In the genomic region with DNA sequence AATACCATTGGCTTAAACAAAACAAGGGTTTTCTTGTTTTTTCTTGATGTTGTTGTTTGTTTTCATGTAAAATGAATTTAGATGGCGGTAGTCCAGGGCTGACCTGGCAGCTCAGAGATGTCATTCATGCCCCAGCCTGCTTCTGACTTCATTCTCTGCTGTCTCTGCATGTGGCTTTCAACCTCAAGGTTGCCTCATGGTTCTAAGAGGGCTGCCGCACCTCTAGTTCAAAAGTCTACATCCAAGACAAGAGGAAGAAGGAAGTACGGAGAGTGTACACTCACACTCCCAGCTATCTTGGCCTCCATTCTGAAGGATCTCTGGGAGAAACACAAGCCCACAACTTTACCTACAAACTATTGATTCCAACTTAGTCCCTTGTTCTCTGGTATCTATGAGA, we compare ENCODE assay signal across 13 cellular contexts. TPM values are rescaled to one million over a fixed set of nuclear protein-coding genes. Genes with fewer than 3 reads are reported as not detected.
A peak's percentile ranks its signal among the peaks of the same experiment; 100 is the strongest.
DNase-seq lines count a peak whose midpoint lies in the region; ATAC-seq and TF ChIP-seq lines count a peak whose summit lies in the region.
"Had no signal": no experiment of that assay in that cellular context is flagged by ENCODE, and none has a peak within 500 bp of the region (broad histone marks: within the 10 kb centered on the region; RNA-seq: fewer than 3 reads in every experiment).

No MANE protein-coding gene starts in this region.

- no peaks in the 10 kb centered on the region for H3K9me3 ChIP-seq in tibial nerve
- H3K9me3 ChIP-seq: HAP-1 had no signal

- H3K4me3 Mint-ChIP-seq in activated T-cell treated with anti-CD3 and anti-CD28 coated beads, Interleukin-2, amount 50 U/mL, for 4 hours, result peak overlapping the region; percentile 96
- peak overlapping the region; percentile 99 for H3K4me3 Mint-ChIP-seq in activated T-helper 17 cell treated with anti-CD3 and anti-CD28 coated beads, Interleukin-2, amount 50 U/mL, for 72 hours

- H3K9me3 Mint-ChIP-seq in activated T-cell treated with anti-CD3 and anti-CD28 coated beads, Interleukin-2, amount 50 U/mL, for 4 hours, result peaks cover under 1% of the 10 kb centered on the region
- peaks cover 4% of the 10 kb centered on the region for H3K9me3 Mint-ChIP-seq in activated T-helper 17 cell treated with anti-CD3 and anti-CD28 coated beads, Interleukin-2, amount 50 U/mL, for 72 hours

- H3K27ac ChIP-seq in tibial nerve, result peak overlapping the region; percentile 85 to 92 (median 90)
- H3K27ac ChIP-seq: cardiac muscle cell had no signal

- WGBS in tibial nerve, 2 donors, result 73% methylated on average over 3 of the region's 3 CpGs

- TF ChIP-seq EP300 in tibial nerve (IDR thresholded peaks at IDR 0.05), result no peak

- ATAC-seq in activated T-cell treated with anti-CD3 and anti-CD28 coated beads, Interleukin-2, amount 50 U/mL, for 4 hours, result no peak
- ATAC-seq in activated T-helper 17 cell treated with anti-CD3 and anti-CD28 coated beads, Interleukin-2, amount 50 U/mL, for 72 hours (replicated peaks), result peak; percentile 21
- ATAC-seq in left colon (peak; percentile 45), Right ventricle myocardium superior (ENCODE audit: poor library complexity) (no peak)

- intact Hi-C loops in left colon (cut with DNase I, micrococcal nuclease) (no loop called here), Right ventricle myocardium superior (cut with DNase I) (no loop called here)

- H3K27me3 Mint-ChIP-seq in activated T-cell treated with anti-CD3 and anti-CD28 coated beads, Interleukin-2, amount 50 U/mL, for 4 hours (ENCODE audit: low read depth), result no peaks in the 10 kb centered on the region
- H3K27me3 Mint-ChIP-seq in activated T-helper 17 cell treated with anti-CD3 and anti-CD28 coated beads, Interleukin-2, amount 50 U/mL, for 72 hours, result no peaks in the 10 kb centered on the region

- peaks cover 3% of the 10 kb centered on the region for H3K36me3 Mint-ChIP-seq in activated T-cell treated with anti-CD3 and anti-CD28 coated beads, Interleukin-2, amount 50 U/mL, for 4 hours (ENCODE audit: insufficient read depth)
- peaks cover 25% of the 10 kb centered on the region for H3K36me3 Mint-ChIP-seq in activated T-helper 17 cell treated with anti-CD3 and anti-CD28 coated beads, Interleukin-2, amount 50 U/mL, for 72 hours (ENCODE audit: low read depth)

- H3K4me1 Mint-ChIP-seq in activated T-cell treated with anti-CD3 and anti-CD28 coated beads, Interleukin-2, amount 50 U/mL, for 4 hours (ENCODE audit: low read depth), result peaks cover 44% of the 10 kb centered on the region
- peaks cover 15% of the 10 kb centered on the region for H3K4me1 Mint-ChIP-seq in activated T-helper 17 cell treated with anti-CD3 and anti-CD28 coated beads, Interleukin-2, amount 50 U/mL, for 72 hours

- H3K27me3 ChIP-seq in tibial nerve, result no peaks in the 10 kb centered on the region
- H3K27me3 ChIP-seq: cardiac muscle cell had no signal

- H3K4me3 ChIP-seq in tibial nerve, result no peak overlapping the region
- H3K4me3 ChIP-seq: cardiac muscle cell had no signal

- TF ChIP-seq CTCF in tibial nerve (IDR thresholded peaks at IDR 0.05), result no peak

- no peak for DNase-seq in activated T-cell treated with anti-CD3 and anti-CD28 coated beads, Interleukin-2, amount 50 U/mL, for 4 hours
- DNase-seq in activated T-cell treated with anti-CD3 and anti-CD28 coated beads for 4 hours (no peak), left colon (no peak), tibial nerve (ENCODE audit: low spot score in 2 of 2) (no peak), AG08396 (ENCODE audit: low spot score) (no peak), Right ventricle myocardium superior (no peak), GF-D8 (lab: John Stamatoyannopoulos, UW) (no peak)
- DNase-seq: glutamatergic neuron, NCI-H1436 treated with DMSO at 0.1 percent for 48 hours, trophoblast cell had no signal

- peaks cover 0 to 1% (median 0%) of the 10 kb centered on the region in 3 donors for H3K36me3 ChIP-seq in tibial nerve
- H3K36me3 ChIP-seq: cardiac muscle cell, HAP-1 had no signal

- peak overlapping the region; percentile 98 for H3K27ac Mint-ChIP-seq in activated T-helper 17 cell treated with anti-CD3 and anti-CD28 coated beads, Interleukin-2, amount 50 U/mL, for 72 hours

- no peak for TF ChIP-seq POLR2A in tibial nerve (IDR thresholded peaks at IDR 0.05)

- peaks cover 0 to 27% (median 8%) of the 10 kb centered on the region in 4 donors for H3K4me1 ChIP-seq in tibial nerve

RNA-seq across cellular contexts. Expression of a gene that starts 1.2 kb away (rescaled TPM):
- total RNA-seq in activated T-cell treated with anti-CD3 and anti-CD28 coated beads, Interleukin-2, amount 50 U/mL, for 4 hours, result 10 to 100 TPM; 11.5 to 13.9 (median 11.8) TPM
- 10 to 100 TPM; 31.1 to 77.1 TPM for total RNA-seq in activated T-helper 17 cell treated with anti-CD3 and anti-CD28 coated beads, Interleukin-2, amount 50 U/mL, for 72 hours
- total RNA-seq in left colon (10 to 100 TPM; 14.9 TPM), tibial nerve (10 to 100 TPM in 3 of 4 donors, 1 to 10 TPM in 1; 9.4 to 27.8 (median 14.0) TPM), Right ventricle myocardium superior (9.1 TPM)

RNA-seq across cellular contexts. Expression of a gene that starts 18.6 kb away (rescaled TPM):
- 10 to 100 TPM; 12.1 to 15.9 (median 12.5) TPM for total RNA-seq in activated T-cell treated with anti-CD3 and anti-CD28 coated beads, Interleukin-2, amount 50 U/mL, for 4 hours
- 10 to 100 TPM; 26.1 to 36.3 TPM for total RNA-seq in activated T-helper 17 cell treated with anti-CD3 and anti-CD28 coated beads, Interleukin-2, amount 50 U/mL, for 72 hours
- total RNA-seq in left colon, result 10 to 100 TPM; 19.8 to 25.7 TPM
- total RNA-seq in tibial nerve, result 10 to 100 TPM; 15.7 to 29.0 (median 17.1) TPM
- total RNA-seq in Right ventricle myocardium superior, result 12.5 TPM

RNA-seq across cellular contexts. Expression of a gene that starts 37.1 kb away (rescaled TPM):
- total RNA-seq in activated T-cell treated with anti-CD3 and anti-CD28 coated beads, Interleukin-2, amount 50 U/mL, for 4 hours, result 10 to 100 TPM in 2 of 3 donors, 1 to 10 TPM in 1; 9.1 to 11.9 (median 10.8) TPM
- 10 to 100 TPM; 35.1 to 70.0 TPM for total RNA-seq in activated T-helper 17 cell treated with anti-CD3 and anti-CD28 coated beads, Interleukin-2, amount 50 U/mL, for 72 hours
- total RNA-seq in left colon, result 10 to 100 TPM; 21.2 to 21.6 TPM
- 10 to 100 TPM; 12.3 to 29.3 (median 16.6) TPM for total RNA-seq in tibial nerve
- total RNA-seq in Right ventricle myocardium superior, result 9.0 TPM

RNA-seq across cellular contexts. Expression of a gene that starts 56.2 kb away (rescaled TPM):
- total RNA-seq in activated T-cell treated with anti-CD3 and anti-CD28 coated beads, Interleukin-2, amount 50 U/mL, for 4 hours, result 10 to 100 TPM in 1 of 3 donors, 1 to 10 TPM in 2; 9.0 to 10.3 (median 9.0) TPM
- total RNA-seq in activated T-helper 17 cell treated with anti-CD3 and anti-CD28 coated beads, Interleukin-2, amount 50 U/mL, for 72 hours, result 10 to 100 TPM; 20.7 to 46.3 TPM
- total RNA-seq in left colon (1 to 10 TPM; 6.2 to 8.0 TPM), tibial nerve (10 to 100 TPM in 3 of 4 donors, 1 to 10 TPM in 1; 6.7 to 20.7 (median 14.5) TPM), Right ventricle myocardium superior (4.9 TPM)

Comparison
In these comparisons a context has a peak if more than half of its experiments do, and no peak if none do; other contexts are left out.
1. ATAC-seq: peak in activated T-helper 17 cell treated with anti-CD3 and anti-CD28 coated beads, Interleukin-2, amount 50 U/mL, for 72 hours (single experiment) and left colon (single experiment); none in activated T-cell treated with anti-CD3 and anti-CD28 coated beads, Interleukin-2, amount 50 U/mL, for 4 hours (0 of 2) and Right ventricle myocardium superior (single experiment).